8 cellular contexts compared by ENCODE assay signal in the genomic region with DNA sequence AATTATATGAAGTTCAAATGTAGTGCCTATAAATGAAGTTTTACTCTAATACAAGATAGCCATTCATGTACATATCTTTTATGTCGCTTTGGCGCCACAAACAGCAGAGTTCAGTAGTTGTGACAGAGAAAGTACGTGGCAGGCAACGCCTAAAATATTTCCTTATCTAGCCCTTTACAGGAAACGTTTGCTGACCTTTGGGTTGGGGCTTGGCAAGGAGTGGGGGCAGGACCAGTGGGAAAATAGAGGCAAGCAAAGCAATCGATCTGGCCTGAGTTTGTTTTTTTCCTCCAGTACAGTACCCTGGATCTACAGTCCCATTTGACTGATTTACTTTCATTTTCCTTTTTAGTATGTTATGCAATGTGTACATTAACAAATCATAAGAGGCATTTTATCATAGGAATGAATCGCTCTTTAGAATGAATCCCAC. TPM values are rescaled to one million over a fixed set of nuclear protein-coding genes. Genes with fewer than 3 reads are reported as not detected.
DNase-seq lines count a peak whose midpoint lies in the region; ATAC-seq and TF ChIP-seq lines count a peak whose summit lies in the region.

No MANE protein-coding gene starts in this region.

- H3K4me3 ChIP-seq in AG10803 (ENCODE audit: low read length) (peak overlapping the region; percentile 20; the same call in 1 of the 2 replicates), SK-N-SH (ENCODE audit: low read depth in 2 of 2, low read length in 1 of 2) (peak overlapping the region in 1 of 2 experiments; percentile 23; a peak in 1 of 4 replicates), endocrine pancreas (ENCODE audit: control insufficient read depth, insufficient read depth, low read length) (peak overlapping the region; percentile 76), retinal pigment epithelial cell (ENCODE audit: low read length) (peak overlapping the region; percentile 11)

- TF ChIP-seq RAD21 in SK-N-SH (IDR thresholded peaks at IDR 0.05; ENCODE audit: low read length) = no peak

- peak overlapping the region; percentile 17; the same call in 1 of the 2 replicates for H3K4me2 ChIP-seq in SK-N-SH

- H3K27me3 ChIP-seq in SK-N-SH (ENCODE audit: insufficient read depth) (no peaks in the 10 kb centered on the region), endocrine pancreas (ENCODE audit: control insufficient read depth, insufficient read depth, low read length) (no peaks in the 10 kb centered on the region)

- TF ChIP-seq EP300 in SK-N-SH (IDR thresholded peaks at IDR 0.05; ENCODE audit: borderline replicate concordance in 1 of 2, low read depth in 1 of 2, low read length in 1 of 2) = no peak

- TF ChIP-seq CTCF in AG10803 (conservative IDR thresholded peaks at IDR 0.05; ENCODE audit: low read length) (no peak), SK-N-SH (IDR thresholded peaks at IDR 0.05) (no peak), retinal pigment epithelial cell (conservative IDR thresholded peaks at IDR 0.05; ENCODE audit: low read depth, low read length) (no peak)

- no peaks in the 10 kb centered on the region; the same call in 1 of the 2 replicates for H3K79me2 ChIP-seq in SK-N-SH (ENCODE audit: insufficient read depth)

- peak overlapping the region; percentile 74 for H2AFZ ChIP-seq in SK-N-SH (ENCODE audit: low read depth)

- H3K36me3 ChIP-seq in SK-N-SH (replicated peaks in 1 of 2; ENCODE audit: control insufficient read depth in 1 of 2, insufficient read depth in 2 of 2, low read length in 1 of 2) (no peaks in the 10 kb centered on the region), endocrine pancreas (ENCODE audit: control insufficient read depth, insufficient read depth, low read length) (no peaks in the 10 kb centered on the region)

- peaks cover 0 to 10% of the 10 kb centered on the region in 2 experiments; a peak in 2 of 4 replicates for H3K4me1 ChIP-seq in SK-N-SH (ENCODE audit: control insufficient read depth in 1 of 2, insufficient read depth in 2 of 2, low read depth in 1 of 2, low read length in 1 of 2)
- no peaks in the 10 kb centered on the region for H3K4me1 ChIP-seq in endocrine pancreas (ENCODE audit: control insufficient read depth, insufficient read depth, low read length)

- CTCF ChIA-PET in SK-N-SH (lab: Yijun Ruan, JAX) = interaction anchor here (0.7 to 1.5 kb wide), 2 partner anchors 32 to 267 kb away, joined by 3 to 4 read pairs; no protein-coding TSS in a partner anchor

- H4K20me1 ChIP-seq in SK-N-SH (ENCODE audit: insufficient read depth) = no peaks in the 10 kb centered on the region

- H3K9ac ChIP-seq in SK-N-SH (no peak overlapping the region), endocrine pancreas (ENCODE audit: control insufficient read depth, insufficient read depth, low read length) (no peak overlapping the region)

- DNase-seq in AG10803 (ENCODE audit: low read depth) = no peak
- no peak for DNase-seq in SK-N-SH
- DNase-seq in retinal pigment epithelial cell (ENCODE audit: low read depth) = no peak
- no peak for DNase-seq in GM03348 (ENCODE audit: low spot score)
- no peak for DNase-seq in posterior cingulate gyrus

- no peaks in the 10 kb centered on the region for H3F3A ChIP-seq in SK-N-SH (replicated peaks; ENCODE audit: insufficient read depth)

- no peak overlapping the region; a peak in 1 of 4 replicates for H3K27ac ChIP-seq in SK-N-SH (ENCODE audit: low read depth in 2 of 2, low read length in 1 of 2)

- intact Hi-C loops in posterior cingulate gyrus (cut with DNase I) = no loop called here

- ATAC-seq in GM19025 (IDR thresholded peaks at IDR 0.05; ENCODE audit: low read depth, unreplicated experiment) = peak; percentile 62
- peak; percentile 88 for ATAC-seq in HG03159 (IDR thresholded peaks at IDR 0.05; ENCODE audit: unreplicated experiment)

- POLR2A ChIA-PET in SK-N-SH (lab: Yijun Ruan, JAX) = no interaction called here

- 87% methylated on average over 7 of the region's 7 CpGs for WGBS in SK-N-SH (ENCODE audit: low lambda C conversion rate)

- H3K9me3 ChIP-seq in SK-N-SH (no peaks in the 10 kb centered on the region), endocrine pancreas (ENCODE audit: control insufficient read depth, low read length) (no peaks in the 10 kb centered on the region)

- H3K9me2 ChIP-seq in SK-N-SH = no peaks in the 10 kb centered on the region

TF ChIP-seq in SK-N-SH, 30 proteins besides CTCF, POLR2A, EP300 and RAD21:
- TF ChIP-seq JUND (IDR thresholded peaks at IDR 0.05) (no peak), POLR2AphosphoS5 (IDR thresholded peaks at IDR 0.05; ENCODE audit: low read depth, low read length) (no peak), ELF1 (IDR thresholded peaks at IDR 0.05) (no peak), TEAD4 (IDR thresholded peaks at IDR 0.05; ENCODE audit: borderline replicate concordance, insufficient read depth) (no peak)
- TF ChIP-seq, protein P1, sequence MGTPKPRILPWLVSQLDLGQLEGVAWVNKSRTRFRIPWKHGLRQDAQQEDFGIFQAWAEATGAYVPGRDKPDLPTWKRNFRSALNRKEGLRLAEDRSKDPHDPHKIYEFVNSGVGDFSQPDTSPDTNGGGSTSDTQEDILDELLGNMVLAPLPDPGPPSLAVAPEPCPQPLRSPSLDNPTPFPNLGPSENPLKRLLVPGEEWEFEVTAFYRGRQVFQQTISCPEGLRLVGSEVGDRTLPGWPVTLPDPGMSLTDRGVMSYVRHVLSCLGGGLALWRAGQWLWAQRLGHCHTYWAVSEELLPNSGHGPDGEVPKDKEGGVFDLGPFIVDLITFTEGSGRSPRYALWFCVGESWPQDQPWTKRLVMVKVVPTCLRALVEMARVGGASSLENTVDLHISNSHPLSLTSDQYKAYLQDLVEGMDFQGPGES (IDR thresholded peaks at IDR 0.05; ENCODE audit: low read depth, low read length) = no peak

RNA-seq across cellular contexts. Expression of gene CCDC68, which starts 13.1 kb away (rescaled TPM):
- polyA plus RNA-seq in SK-N-SH (2012; rRNA removed) = not detected in 2 replicates
- polyA plus RNA-seq in SK-N-SH (2012; cell fraction: cytosol; rRNA removed) = 0.01 TPM in 1 of 2 replicates, not detected in the other
- not detected in 2 replicates for polyA plus RNA-seq in SK-N-SH (2012; cell fraction: nucleus; rRNA removed)
